Comparison of ENCODE assay signal across 7 cellular contexts in the genomic region with DNA sequence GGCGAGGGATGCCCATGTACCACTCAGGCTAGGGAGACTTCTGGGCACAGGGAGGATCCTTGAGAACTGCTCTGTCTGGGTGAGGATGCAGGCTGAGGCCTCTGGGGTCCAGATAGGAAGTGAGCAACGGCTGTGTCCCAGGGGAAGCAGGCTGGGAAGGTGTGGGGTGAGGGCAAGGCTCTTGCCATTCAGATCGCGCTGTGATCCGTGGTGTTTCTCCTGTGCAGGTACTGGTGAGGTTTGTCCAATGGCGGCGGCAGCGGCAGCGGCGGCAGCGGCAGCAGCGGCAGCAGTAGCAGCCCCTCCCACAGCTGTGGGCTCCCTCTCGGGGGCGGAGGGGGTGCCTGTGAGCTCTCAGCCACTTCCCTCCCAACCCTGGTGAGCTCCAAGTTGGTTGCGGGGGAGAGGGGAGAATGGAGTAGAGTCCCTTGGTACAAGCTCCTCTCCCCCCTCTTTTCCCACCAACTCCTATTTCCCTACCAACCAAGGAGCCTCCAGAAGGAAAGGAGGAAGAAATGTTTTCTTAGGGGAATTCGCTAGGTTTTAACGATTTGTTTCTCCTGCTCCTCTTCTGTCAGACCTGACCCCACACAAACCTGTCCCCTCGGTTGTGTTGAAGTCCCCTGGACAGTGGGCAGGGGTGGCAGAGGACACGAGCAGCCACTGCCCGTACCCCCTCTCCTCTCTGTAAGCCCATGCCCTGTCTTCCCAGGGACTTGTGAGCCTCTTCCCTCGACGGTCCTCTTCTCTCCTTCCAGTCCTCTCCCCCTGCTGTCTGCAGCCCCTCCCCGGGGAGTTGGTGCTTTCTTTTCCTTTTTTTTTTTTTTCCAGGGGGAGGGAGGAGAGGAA. TPM values are rescaled to one million over a fixed set of nuclear protein-coding genes. Genes with fewer than 3 reads are reported as not detected.
A peak's percentile ranks its signal among the peaks of the same experiment; 100 is the strongest.
DNase-seq lines count a peak whose midpoint lies in the region; ATAC-seq and TF ChIP-seq lines count a peak whose summit lies in the region.

No MANE protein-coding gene starts in this region.

- H3K4me1 ChIP-seq in HAP-1 = peaks cover 28% of the 10 kb centered on the region
- peaks cover 48% of the 10 kb centered on the region in 2 donors for H3K4me1 ChIP-seq in neuronal stem cell (ENCODE audit: control insufficient read depth in 2 of 2, insufficient read depth in 1 of 2, low read depth in 1 of 2, low read length in 2 of 2)

- DNase-seq in HAP-1 (ENCODE audit: low spot score in 2 of 2) = peak; percentile 52 to 66
- peak; percentile 14 for DNase-seq in SK-MEL-5 (ENCODE audit: low read depth, low spot score)
- no peak for DNase-seq in neuronal stem cell (ENCODE audit: low spot score)
- DNase-seq in medulla oblongata (ENCODE audit: extremely low spot score) = no peak
- no peak for DNase-seq in omental fat pad (ENCODE audit: low spot score)
- DNase-seq in NCI-H446 treated with DMSO at 0.1 percent for 48 hours (lab: John Stamatoyannopoulos, UW) = no peak

- H3K4me3 ChIP-seq in HAP-1 (peak overlapping the region; percentile 68), neuronal stem cell (ENCODE audit: low read length in 2 of 2) (no peak overlapping the region)

- peak overlapping the region; percentile 97 for H3K23ac ChIP-seq in neuronal stem cell (ENCODE audit: low read depth, low read length, poor library complexity)

- no CpG with 5 or more reads among the region's 23 CpGs for WGBS in neuronal stem cell (ENCODE audit: extremely low coverage in 2 of 2, insufficient read length in 2 of 2, insufficient replicate concordance in 1 of 2), 2 donors

- no peak overlapping the region for H2BK120ac ChIP-seq in neuronal stem cell (ENCODE audit: low read depth, low read length)

- peaks cover 31% of the 10 kb centered on the region for H3K36me3 ChIP-seq in HAP-1 (replicated peaks)
- peaks cover 20 to 36% of the 10 kb centered on the region in 2 donors for H3K36me3 ChIP-seq in neuronal stem cell (replicated peaks in 1 of 2; ENCODE audit: control insufficient read depth in 2 of 2, insufficient read depth in 2 of 2, low read length in 2 of 2)

- no peak overlapping the region for H3K14ac ChIP-seq in neuronal stem cell (ENCODE audit: low read length)

- peak overlapping the region; percentile 23 for H3K4me2 ChIP-seq in neuronal stem cell (ENCODE audit: insufficient read depth, low read length, poor library complexity, severe bottlenecking)

- H3K9me3 ChIP-seq in HAP-1 (no peaks in the 10 kb centered on the region), neuronal stem cell (replicated peaks in 1 of 2; ENCODE audit: control insufficient read depth in 2 of 2, insufficient read depth in 1 of 2, low read depth in 1 of 2, low read length in 2 of 2) (peaks cover 0 to 2% of the 10 kb centered on the region in 2 donors)

- H2BK5ac ChIP-seq in neuronal stem cell (ENCODE audit: low read length) = no peak overlapping the region

- H4K91ac ChIP-seq in neuronal stem cell (ENCODE audit: low read depth, low read length, poor library complexity) = no peak overlapping the region

- no peak for ATAC-seq in omental fat pad (ENCODE audit: low FRiP score)

- peak overlapping the region; percentile 86 for H2AK5ac ChIP-seq in neuronal stem cell (ENCODE audit: low read depth, low read length)

- peak overlapping the region; percentile 69 for H3K18ac ChIP-seq in neuronal stem cell (ENCODE audit: low read length)

- in situ Hi-C loops in HAP-1 (cut with MboI; ENCODE audit: low sequenced_read_pairs) (no loop called here), SK-MEL-5 (cut with HindIII; ENCODE audit: low pct_unique_long_range_greater_than_20kb, low sequenced_read_pairs) (no loop called here)

- H2AFZ ChIP-seq in neuronal stem cell (ENCODE audit: low read length) = no peak overlapping the region

- H3K9ac ChIP-seq in neuronal stem cell (ENCODE audit: low read depth, low read length, poor library complexity) = peak overlapping the region; percentile 88

- peak overlapping the region; percentile 60 for H3K27ac ChIP-seq in cingulate gyrus (ENCODE audit: low read depth, low read length)
- H3K27ac ChIP-seq in neuronal stem cell (replicated peaks; ENCODE audit: low read length) = peak overlapping the region; percentile 97

- H4K8ac ChIP-seq in neuronal stem cell (ENCODE audit: low read depth, low read length) = no peak overlapping the region

- no peak overlapping the region for H3K4ac ChIP-seq in neuronal stem cell (ENCODE audit: low read length)

- no peak overlapping the region for H2BK15ac ChIP-seq in neuronal stem cell (ENCODE audit: low read length)

- no peaks in the 10 kb centered on the region for H3K27me3 ChIP-seq in HAP-1 (ENCODE audit: low read depth)
- H3K27me3 ChIP-seq in neuronal stem cell (ENCODE audit: control insufficient read depth in 3 of 3, insufficient read depth in 3 of 3, low read depth in 1 of 3, low read length in 3 of 3) = no peaks in the 10 kb centered on the region

- no peak for TF ChIP-seq CTCF in omental fat pad (IDR thresholded peaks at IDR 0.05)

- H2BK12ac ChIP-seq in neuronal stem cell (ENCODE audit: low read length) = no peak overlapping the region

- peaks cover 27% of the 10 kb centered on the region for H3K79me1 ChIP-seq in neuronal stem cell (ENCODE audit: low read depth, low read length)

RNA-seq across cellular contexts. Expression of a gene that starts 1.9 kb away (rescaled TPM):
- total RNA-seq in SK-MEL-5 (2014; rRNA removed; shearing (Covaris generic)) = not detected in 2 replicates
- not detected in 2 replicates for polyA plus RNA-seq in SK-MEL-5 (2015; cell fraction: cytosol; rRNA removed)
- 0.46 and 0.69 TPM in 2 replicates for polyA plus RNA-seq in SK-MEL-5 (2015; cell fraction: nucleus; rRNA removed)
- 75.9 TPM for polyA plus RNA-seq in neuronal stem cell (2013, experiment 1 of 2)
- polyA plus RNA-seq in neuronal stem cell (2013, experiment 2 of 2) = 71.0 TPM
- 1 to 10 TPM in 2 of 4 donors, under 1 TPM in 2; 0.28 to 9.8 (median 1.0) TPM for total RNA-seq in omental fat pad

RNA-seq across cellular contexts. Expression of a gene that starts 3.7 kb away (rescaled TPM):
- total RNA-seq in SK-MEL-5 (2014; rRNA removed; shearing (Covaris generic)) = 163 and 182 TPM in 2 replicates
- polyA plus RNA-seq in SK-MEL-5 (2015; cell fraction: cytosol; rRNA removed) = 187 and 234 TPM in 2 replicates
- 183 and 275 TPM in 2 replicates for polyA plus RNA-seq in SK-MEL-5 (2015; cell fraction: nucleus; rRNA removed)
- 202 TPM for polyA plus RNA-seq in neuronal stem cell (2013, experiment 1 of 2)
- 199 TPM for polyA plus RNA-seq in neuronal stem cell (2013, experiment 2 of 2)
- total RNA-seq in omental fat pad = 10 to 100 TPM; 38.0 to 76.9 (median 57.7) TPM

RNA-seq across cellular contexts. Expression of a gene that starts 5.9 kb away (rescaled TPM):
- 19.8 and 21.1 TPM in 2 replicates for total RNA-seq in SK-MEL-5 (2014; rRNA removed; shearing (Covaris generic))
- polyA plus RNA-seq in SK-MEL-5 (2015; cell fraction: cytosol; rRNA removed) = 27.7 and 35.4 TPM in 2 replicates
- 7.1 and 10.0 TPM in 2 replicates for polyA plus RNA-seq in SK-MEL-5 (2015; cell fraction: nucleus; rRNA removed)
- 63.6 TPM for polyA plus RNA-seq in neuronal stem cell (2013, experiment 1 of 2)
- polyA plus RNA-seq in neuronal stem cell (2013, experiment 2 of 2) = 61.9 TPM
- 10 to 100 TPM; 15.6 to 32.9 (median 20.6) TPM for total RNA-seq in omental fat pad

RNA-seq across cellular contexts. Expression of a gene that starts 10.2 kb away (rescaled TPM):
- 35.7 and 41.9 TPM in 2 replicates for total RNA-seq in SK-MEL-5 (2014; rRNA removed; shearing (Covaris generic))
- polyA plus RNA-seq in SK-MEL-5 (2015; cell fraction: cytosol; rRNA removed) = 38.8 and 54.8 TPM in 2 replicates
- 97.9 and 119 TPM in 2 replicates for polyA plus RNA-seq in SK-MEL-5 (2015; cell fraction: nucleus; rRNA removed)
- 6.3 TPM for polyA plus RNA-seq in neuronal stem cell (2013, experiment 1 of 2)
- polyA plus RNA-seq in neuronal stem cell (2013, experiment 2 of 2) = 5.6 TPM
- 100 to 1,000 TPM; 101 to 151 (median 129) TPM for total RNA-seq in omental fat pad

RNA-seq across cellular contexts. Expression of a gene that starts 19.5 kb away (rescaled TPM):
- total RNA-seq in SK-MEL-5 (2014; rRNA removed; shearing (Covaris generic)) = 29.9 and 34.9 TPM in 2 replicates
- polyA plus RNA-seq in SK-MEL-5 (2015; cell fraction: cytosol; rRNA removed) = 40.7 and 46.6 TPM in 2 replicates
- 189 and 220 TPM in 2 replicates for polyA plus RNA-seq in SK-MEL-5 (2015; cell fraction: nucleus; rRNA removed)
- polyA plus RNA-seq in neuronal stem cell (2013, experiment 1 of 2) = 110 TPM
- polyA plus RNA-seq in neuronal stem cell (2013, experiment 2 of 2) = 109 TPM
- 10 to 100 TPM in 3 of 4 donors, 1 to 10 TPM in 1; 9.2 to 25.2 (median 13.1) TPM for total RNA-seq in omental fat pad

Comparison
In these comparisons a context has a peak if more than half of its experiments do, and no peak if none do; other contexts are left out.
1. DNase-seq: peak in HAP-1 (2 of 2) and SK-MEL-5 (single experiment); none in neuronal stem cell (single experiment), medulla oblongata (single experiment), omental fat pad (single experiment) and NCI-H446 treated with DMSO at 0.1 percent for 48 hours (single experiment).